1 cellular context compared by ENCODE assay signal in the genomic region with DNA sequence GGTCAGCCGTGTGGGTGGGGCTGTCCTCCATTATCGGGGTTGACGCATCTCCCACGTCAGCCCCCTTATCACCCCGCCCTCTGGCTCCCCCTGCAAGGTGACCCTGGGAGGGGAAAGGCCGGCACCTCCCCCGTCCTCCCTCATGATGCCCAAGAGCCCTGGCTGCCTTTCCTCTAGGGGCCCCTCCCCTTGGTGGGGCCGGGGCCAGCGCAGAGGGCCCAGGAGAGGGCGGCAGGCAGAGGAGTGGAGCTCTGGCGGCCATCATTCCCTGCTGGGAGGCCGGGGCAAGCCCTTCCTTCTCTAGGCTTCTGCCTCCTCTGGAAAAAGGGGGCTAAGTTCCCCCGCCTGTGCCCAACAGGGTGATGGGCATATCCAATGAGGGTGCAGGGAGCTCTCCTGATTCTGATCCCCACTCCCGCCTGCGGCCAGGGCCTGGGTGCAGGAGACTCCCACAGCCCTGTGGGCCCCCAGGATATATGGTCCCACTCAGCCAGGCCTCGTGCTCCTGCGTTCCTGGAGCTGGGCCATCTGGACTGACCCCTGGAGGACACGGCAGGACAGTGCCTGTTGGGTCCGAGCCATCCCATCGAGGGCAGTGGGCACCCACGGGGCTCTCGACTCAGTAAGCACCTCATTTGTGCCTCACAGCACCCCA.
TF ChIP-seq lines count a peak whose summit lies in the region.

No MANE protein-coding gene starts in this region.

TF ChIP-seq in A549, 52 proteins besides CTCF, POLR2A, EP300 and RAD21:
- TF ChIP-seq NR3C1 (IDR thresholded peaks at IDR 0.05) (no peak), SREBF2 (IDR thresholded peaks at IDR 0.05) (no peak), HEYL (CRISPR knock-in tag; IDR thresholded peaks at IDR 0.05) (no peak), MYC (IDR thresholded peaks at IDR 0.05; ENCODE audit: borderline replicate concordance, low read length) (no peak), MAFK (IDR thresholded peaks at IDR 0.05; ENCODE audit: partially characterized antibody) (no peak), ZSCAN20 (CRISPR knock-in tag; IDR thresholded peaks at IDR 0.05) (no peak), PHF8 (IDR thresholded peaks at IDR 0.05; ENCODE audit: borderline replicate concordance, low read depth) (no peak), EHF (CRISPR knock-in tag; IDR thresholded peaks at IDR 0.05) (no peak), HOXA7 (CRISPR knock-in tag; IDR thresholded peaks at IDR 0.05) (no peak), ZFP36 (IDR thresholded peaks at IDR 0.05; ENCODE audit: borderline replicate concordance, partially characterized antibody) (no peak), RARB (CRISPR knock-in tag; IDR thresholded peaks at IDR 0.05) (no peak), EHMT2 (IDR thresholded peaks at IDR 0.05; ENCODE audit: low read depth) (no peak), CEBPB (IDR thresholded peaks at IDR 0.05) (no peak)
- TF ChIP-seq, protein P1, sequence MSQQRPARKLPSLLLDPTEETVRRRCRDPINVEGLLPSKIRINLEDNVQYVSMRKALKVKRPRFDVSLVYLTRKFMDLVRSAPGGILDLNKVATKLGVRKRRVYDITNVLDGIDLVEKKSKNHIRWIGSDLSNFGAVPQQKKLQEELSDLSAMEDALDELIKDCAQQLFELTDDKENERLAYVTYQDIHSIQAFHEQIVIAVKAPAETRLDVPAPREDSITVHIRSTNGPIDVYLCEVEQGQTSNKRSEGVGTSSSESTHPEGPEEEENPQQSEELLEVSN (IDR thresholded peaks at IDR 0.05; ENCODE audit: borderline replicate concordance, low read depth), result no peak
